In the genomic region with DNA sequence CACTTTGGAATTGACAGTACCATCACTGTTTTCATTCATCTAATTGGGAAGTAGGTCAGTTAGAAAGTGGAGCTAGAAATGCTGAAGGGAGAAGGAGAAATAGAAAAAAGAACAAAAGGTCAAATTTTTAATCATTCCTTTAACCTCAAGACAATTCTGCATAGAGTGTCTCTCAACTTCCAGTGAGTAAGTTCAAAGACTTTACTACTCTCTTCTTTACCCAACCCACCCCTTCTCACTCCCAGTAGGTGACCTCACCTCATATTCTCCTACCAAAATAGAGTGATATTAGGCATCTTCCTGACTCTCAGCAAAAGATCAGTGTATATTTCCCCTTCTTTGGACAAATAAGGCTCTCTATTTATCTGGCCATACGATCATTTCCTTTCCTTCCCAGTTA, we compare ENCODE assay signal across 20 cellular contexts.
A peak's percentile ranks its signal among the peaks of the same experiment; 100 is the strongest.
DNase-seq lines count a peak whose midpoint lies in the region; ATAC-seq, FAIRE-seq and TF ChIP-seq lines count a peak whose summit lies in the region.
"Had no signal": no experiment of that assay in that cellular context is flagged by ENCODE, and none has a peak within 500 bp of the region (broad histone marks: within the 10 kb centered on the region; RNA-seq: fewer than 3 reads in every experiment).

No MANE protein-coding gene starts in this region.

- H3K9me3 ChIP-seq in adipocyte (ENCODE audit: control insufficient read depth, low read length), result no peaks in the 10 kb centered on the region
- no peaks in the 10 kb centered on the region for H3K9me3 ChIP-seq in colonic mucosa
- H3K9me3 ChIP-seq in lower lobe of right lung, result no peaks in the 10 kb centered on the region
- H3K9me3 ChIP-seq in stomach, result no peaks in the 10 kb centered on the region
- H3K9me3 ChIP-seq: BLaER1 treated with 17β-estradiol and CSF1 and Interleukin-3, amounts not matched to agents 10 nM and 100 nM; SJSA1 had no signal

- TF ChIP-seq EP300 in stomach (IDR thresholded peaks at IDR 0.05), result no peak

- intact Hi-C loops in colonic mucosa (cut with DNase I), result no loop called here
- intact Hi-C loops in lower lobe of right lung (cut with DNase I), result no loop called here
- intact Hi-C loops in stomach (cut with DNase I; ENCODE audit: low total_unique reads), result no loop called here

- FAIRE-seq in D721Med (lab: Jason Lieb, UNC), result no peak
- FAIRE-seq: GM12892, GM18507, H54, K562 had no signal

- TF ChIP-seq CTCF in colonic mucosa (IDR thresholded peaks at IDR 0.05) (no peak), lower lobe of right lung (IDR thresholded peaks at IDR 0.05) (no peak), stomach (IDR thresholded peaks at IDR 0.05) (no peak), D721Med (IDR thresholded peaks at IDR 0.05; ENCODE audit: insufficient read depth, missing control alignments) (no peak)

- H3K9ac ChIP-seq in adipocyte (ENCODE audit: low read length) (no peak overlapping the region), colonic mucosa (ENCODE audit: low read depth in 2 of 2, low read length in 2 of 2) (no peak overlapping the region)
- H3K9ac ChIP-seq: BLaER1 treated with 17β-estradiol and CSF1 and Interleukin-3, amounts not matched to agents 10 nM and 100 nM had no signal

- peaks cover 30% of the 10 kb centered on the region for H3K4me1 ChIP-seq in adipocyte (ENCODE audit: control insufficient read depth, insufficient read depth, low read length)
- no peaks in the 10 kb centered on the region for H3K4me1 ChIP-seq in colonic mucosa
- peaks cover 6% of the 10 kb centered on the region for H3K4me1 ChIP-seq in lower lobe of right lung
- H3K4me1 ChIP-seq in stomach, result peaks cover 0 to 7% (median 0%) of the 10 kb centered on the region in 4 donors
- H3K4me1 ChIP-seq: SJSA1 had no signal

- H3K27ac ChIP-seq in colonic mucosa (peak overlapping the region; percentile 12), lower lobe of right lung (peak overlapping the region; percentile 21), stomach (peak overlapping the region in 4 of 5 donors; percentile 16 to 40 (median 30))
- H3K27ac ChIP-seq: SJSA1 had no signal

- WGBS in stomach, 5 donors, result 58 to 78% (median 73%) methylated on average over 1 of the region's 1 CpG

- H3K4me3 ChIP-seq in adipocyte (ENCODE audit: low read length) (peak overlapping the region; percentile 21), colonic mucosa (no peak overlapping the region), lower lobe of right lung (no peak overlapping the region), stomach (no peak overlapping the region)
- H3K4me3 ChIP-seq: BLaER1 treated with 17β-estradiol and CSF1 and Interleukin-3, amounts not matched to agents 10 nM and 100 nM; K562; SJSA1 had no signal

- H3K27me3 ChIP-seq in adipocyte (replicated peaks; ENCODE audit: control insufficient read depth, insufficient read depth, low read length), result no peaks in the 10 kb centered on the region
- H3K27me3 ChIP-seq in colonic mucosa, result no peaks in the 10 kb centered on the region
- H3K27me3 ChIP-seq in lower lobe of right lung (ENCODE audit: low read depth), result no peaks in the 10 kb centered on the region
- no peaks in the 10 kb centered on the region for H3K27me3 ChIP-seq in stomach
- H3K27me3 ChIP-seq: BLaER1 treated with 17β-estradiol and CSF1 and Interleukin-3, amounts not matched to agents 10 nM and 100 nM; SJSA1 had no signal

- TF ChIP-seq POLR2A in stomach (IDR thresholded peaks at IDR 0.05), result no peak

- ATAC-seq in lower lobe of right lung, result no peak
- ATAC-seq: CD8-positive, alpha-beta T cell; K562 had no signal

- H3K36me3 ChIP-seq in adipocyte (ENCODE audit: control insufficient read depth, insufficient read depth, low read length, severe bottlenecking) (no peaks in the 10 kb centered on the region), colonic mucosa (no peaks in the 10 kb centered on the region), lower lobe of right lung (no peaks in the 10 kb centered on the region), stomach (no peaks in the 10 kb centered on the region)
- H3K36me3 ChIP-seq: BLaER1 treated with 17β-estradiol and CSF1 and Interleukin-3, amounts not matched to agents 10 nM and 100 nM; SJSA1 had no signal

- DNase-seq in adipocyte (ENCODE audit: low read depth), result no peak
- DNase-seq in colonic mucosa, result no peak
- no peak for DNase-seq in lower lobe of right lung
- no peak for DNase-seq in stomach
- DNase-seq in GOT3 (lab: John Stamatoyannopoulos, UW), result no peak
- no peak for DNase-seq in Kasumi-1 (lab: John Stamatoyannopoulos, UW)
- DNase-seq in COLO668 (lab: John Stamatoyannopoulos, UW; ENCODE audit: unreplicated experiment), result no peak
- DNase-seq in D721Med (ENCODE audit: insufficient read length, low spot score), result no peak
- DNase-seq: CD8-positive, alpha-beta T cell; MV-4-11; NCI-H1417; NCI-H187 treated with DMSO at 0.1 percent for 48 hours; NCI-H345; NCI-H526 had no signal
